32 cellular contexts compared by ENCODE assay signal in the genomic region with DNA sequence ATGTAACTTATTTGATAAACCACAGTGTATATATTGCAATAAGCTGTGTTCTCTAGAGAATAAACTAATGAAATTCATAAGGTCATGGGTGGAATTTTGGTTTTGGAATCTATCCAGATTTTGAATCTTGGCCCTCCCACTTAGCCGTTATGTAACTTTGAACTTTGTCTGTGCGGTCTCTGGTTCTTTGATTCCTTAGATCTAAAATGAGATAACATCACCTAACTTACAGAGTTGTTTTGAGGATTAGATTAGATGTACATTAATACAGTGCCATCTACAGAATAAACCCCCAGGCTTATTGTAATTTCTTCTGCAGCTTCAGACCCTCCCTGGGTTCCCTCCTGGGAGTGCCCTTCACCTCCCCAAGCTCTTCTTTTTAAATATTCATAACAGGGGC.
"Had no signal": no experiment of that assay in that cellular context is flagged by ENCODE, and none has a peak within 500 bp of the region (broad histone marks: within the 10 kb centered on the region; RNA-seq: fewer than 3 reads in every experiment).

No MANE protein-coding gene starts in this region.

- H3K36me3 ChIP-seq: brain microvascular endothelial cell, SJCRH30 had no signal

- H3K27ac Mint-ChIP-seq: activated CD4-positive, alpha-beta memory T cell treated with anti-CD3 and anti-CD28 coated beads for 36 hours; activated naive CD4-positive, alpha-beta T cell treated with anti-CD3 and anti-CD28 coated beads for 36 hours; activated naive CD8-positive, alpha-beta T cell; activated naive CD8-positive, alpha-beta T cell treated with anti-CD3 and anti-CD28 coated beads, Interleukin-2, amount 50 U/mL, for 24 hours; activated T-helper 1 cell treated with anti-CD3 and anti-CD28 coated beads, Interleukin-12 subunit alpha, Interleukin-12 subunit beta, Interleukin-2, Interleukin-4 antibody, amounts not matched to agents 30 ng/mL and 10 ng/mL and 1 ng/mL, durations not matched to agents 14 hours and 24 hours and 36 hours; T-helper 2 cell treated with Interferon-gamma antibody and Interleukin-4, amounts not matched to agents 5 μg/mL and 100 μg/mL, for 36 hours; WTC11 had no signal

- H3K4me3 Mint-ChIP-seq: activated CD4-positive, alpha-beta memory T cell treated with anti-CD3 and anti-CD28 coated beads for 36 hours; activated naive CD4-positive, alpha-beta T cell treated with anti-CD3 and anti-CD28 coated beads for 36 hours; activated naive CD8-positive, alpha-beta T cell; activated naive CD8-positive, alpha-beta T cell treated with anti-CD3 and anti-CD28 coated beads, Interleukin-2, amount 50 U/mL, for 24 hours; activated T-cell treated with anti-CD3 and anti-CD28 coated beads, Interleukin-2, amount 50 U/mL, for 4 hours; activated T-helper 1 cell treated with anti-CD3 and anti-CD28 coated beads, Interleukin-12 subunit alpha, Interleukin-12 subunit beta, Interleukin-2, Interleukin-4 antibody, amounts not matched to agents 30 ng/mL and 10 ng/mL and 1 ng/mL, durations not matched to agents 14 hours and 24 hours and 36 hours; central memory CD8-positive, alpha-beta T cell; T-helper 2 cell treated with Interferon-gamma antibody and Interleukin-4, amounts not matched to agents 5 μg/mL and 100 μg/mL, for 36 hours; WTC11 had no signal

- ATAC-seq: activated naive CD8-positive, alpha-beta T cell treated with anti-CD3 and anti-CD28 coated beads, Interleukin-2, amount 50 U/mL, for 24 hours; activated T-cell treated with anti-CD3 and anti-CD28 coated beads, Interleukin-2, amount 50 U/mL, for 4 hours; Panc1; WTC11 had no signal

- H3K27me3 ChIP-seq: brain microvascular endothelial cell, SJCRH30 had no signal

- H3K27me3 Mint-ChIP-seq: activated naive CD8-positive, alpha-beta T cell had no signal

- DNase-seq: activated CD4-positive, alpha-beta memory T cell treated with anti-CD3 and anti-CD28 coated beads for 36 hours; activated CD4-positive, alpha-beta T cell treated with anti-CD3 and anti-CD28 coated beads for 4 hours; activated CD4-positive, alpha-beta T cell treated with anti-CD3 and anti-CD28 coated beads, Interleukin-2, amount 50 U/mL, for 1 hour; activated CD4-positive, CD25-positive, alpha-beta regulatory T cell treated with anti-CD3 and anti-CD28 coated beads, Interleukin-2, amount 50 U/mL, for 72 hours; activated CD8-positive, alpha-beta memory T cell treated with anti-CD3 and anti-CD28 coated beads, Interleukin-2, amount 50 U/mL, for 4 hours; activated gamma-delta T cell treated with Interleukin-2 at 50 U/mL for 16 hours; activated naive CD4-positive, alpha-beta T cell treated with anti-CD3 and anti-CD28 coated beads for 36 hours; activated naive CD8-positive, alpha-beta T cell treated with anti-CD3 and anti-CD28 coated beads, Interleukin-2, amount 50 U/mL, for 24 hours; activated T-cell treated with anti-CD3 and anti-CD28 coated beads for 4 hours; activated T-cell treated with anti-CD3 and anti-CD28 coated beads, Interleukin-2, amount 50 U/mL, for 4 hours; amniotic stem cell; aorta; brain microvascular endothelial cell; MM.1S; MV-4-11; NCI-H1092; NCI-H146; NCI-H187; NCI-H2029 treated with DMSO at 0.1 percent for 48 hours; NCI-H2227 treated with DMSO at 0.1 percent for 48 hours; NCI-H446; NCI-H526 treated with DMSO at 0.1 percent for 48 hours; NCI-H82; SHP77 had no signal

- H3K4me1 Mint-ChIP-seq: central memory CD8-positive, alpha-beta T cell had no signal

- H3K9me3 Mint-ChIP-seq: activated CD4-positive, alpha-beta memory T cell treated with anti-CD3 and anti-CD28 coated beads for 36 hours; activated naive CD4-positive, alpha-beta T cell treated with anti-CD3 and anti-CD28 coated beads for 36 hours; activated naive CD8-positive, alpha-beta T cell treated with anti-CD3 and anti-CD28 coated beads, Interleukin-2, amount 50 U/mL, for 24 hours; activated T-cell treated with anti-CD3 and anti-CD28 coated beads, Interleukin-2, amount 50 U/mL, for 4 hours; activated T-helper 1 cell treated with anti-CD3 and anti-CD28 coated beads, Interleukin-12 subunit alpha, Interleukin-12 subunit beta, Interleukin-2, Interleukin-4 antibody, amounts not matched to agents 30 ng/mL and 10 ng/mL and 1 ng/mL, durations not matched to agents 14 hours and 24 hours and 36 hours; central memory CD8-positive, alpha-beta T cell; T-helper 2 cell treated with Interferon-gamma antibody and Interleukin-4, amounts not matched to agents 5 μg/mL and 100 μg/mL, for 36 hours had no signal

- H3K36me3 Mint-ChIP-seq: activated CD4-positive, alpha-beta memory T cell treated with anti-CD3 and anti-CD28 coated beads for 36 hours; activated naive CD8-positive, alpha-beta T cell; WTC11 had no signal

- H3K4me1 ChIP-seq: SJCRH30 had no signal

- H3K4me3 ChIP-seq: SJCRH30, SK-N-MC had no signal

- H3K27ac ChIP-seq: brain microvascular endothelial cell, SJCRH30, SK-N-MC had no signal
